9 cellular contexts compared by ENCODE assay signal in the genomic region with DNA sequence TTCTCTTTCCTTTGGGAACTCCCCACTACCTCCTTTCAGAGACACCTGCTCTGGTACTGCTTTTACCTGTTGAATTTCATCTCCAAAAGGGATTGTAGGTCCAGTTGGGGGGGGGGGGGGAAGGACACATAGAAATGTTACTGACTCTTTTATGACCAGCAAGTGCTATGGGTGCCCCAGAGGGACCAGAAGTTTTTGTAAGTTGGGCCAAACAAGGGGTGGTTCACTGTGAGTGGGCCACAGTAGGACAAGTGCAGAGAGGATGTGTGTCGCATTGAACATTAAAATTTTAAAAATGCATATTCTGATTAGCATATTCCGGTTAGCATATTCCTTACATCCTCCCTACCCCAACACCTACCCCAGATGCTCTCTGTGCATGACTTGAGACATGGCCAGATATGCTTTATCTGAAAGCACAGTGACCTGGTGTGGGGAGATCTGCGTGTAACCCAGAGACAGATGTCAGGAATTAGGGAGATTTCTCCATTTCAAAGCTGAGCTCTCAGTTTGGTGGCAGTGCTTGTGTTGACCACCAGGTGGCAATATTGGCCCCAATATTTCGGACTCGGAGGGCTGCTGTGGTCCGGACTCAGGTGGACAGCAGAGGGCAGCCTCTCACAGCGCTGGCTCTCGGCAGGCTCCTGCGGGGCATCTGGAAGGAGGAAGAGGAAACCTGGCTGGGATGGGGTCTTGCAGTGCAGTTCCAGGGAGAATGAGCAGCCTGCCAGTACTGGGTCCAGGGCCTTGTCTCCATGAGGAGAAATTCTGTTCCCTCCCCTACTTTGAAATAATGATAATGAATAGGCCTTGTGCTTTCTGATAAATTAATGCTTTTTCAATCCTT. TPM values are rescaled to one million over a fixed set of nuclear protein-coding genes. Genes with fewer than 3 reads are reported as not detected.
DNase-seq lines count a peak whose midpoint lies in the region; TF ChIP-seq lines count a peak whose summit lies in the region.
"Had no signal": no experiment of that assay in that cellular context is flagged by ENCODE, and none has a peak within 500 bp of the region (broad histone marks: within the 10 kb centered on the region; RNA-seq: fewer than 3 reads in every experiment).

No MANE protein-coding gene starts in this region.

- peaks cover 3% of the 10 kb centered on the region; the same call in 1 of the 2 replicates for H3K27me3 ChIP-seq in SJCRH30
- H3K27me3 ChIP-seq in neutrophil = no peaks in the 10 kb centered on the region

- H3K9me3 ChIP-seq in SJCRH30 (replicated peaks) (no peaks in the 10 kb centered on the region), neutrophil (no peaks in the 10 kb centered on the region)

- H3K27ac ChIP-seq in SJCRH30 (no peak overlapping the region), neutrophil (peak overlapping the region; percentile 90)

- H3K36me3 ChIP-seq in SJCRH30 = no peaks in the 10 kb centered on the region
- H3K36me3 ChIP-seq in neutrophil = no peaks in the 10 kb centered on the region

- H3K4me1 ChIP-seq in SJCRH30 (peaks cover 6% of the 10 kb centered on the region), neutrophil (ENCODE audit: control insufficient read depth in 1 of 2, insufficient read depth in 1 of 2, low read depth in 1 of 2, low read length in 1 of 2) (peaks cover 53 to 61% of the 10 kb centered on the region in 2 experiments)

- DNase-seq in Daoy (ENCODE audit: low read depth) = peak; percentile 94
- peak; percentile 73 for DNase-seq in HCEC 1CT
- peak; percentile 53 for DNase-seq in NCI-H1048 (lab: John Stamatoyannopoulos, UW)
- peak; percentile 85 to 94 for DNase-seq in SJCRH30
- peak; percentile 73 for DNase-seq in activated gamma-delta T cell treated with Interleukin-2 at 50 U/mL for 16 hours
- DNase-seq in foreskin fibroblast = peak; percentile 74 to 93
- DNase-seq in superior temporal gyrus (ENCODE audit: extremely low spot score) = peak; percentile 96

- no peak overlapping the region for H3K4me3 ChIP-seq in SJCRH30
- no peak overlapping the region for H3K4me3 ChIP-seq in foreskin fibroblast (ENCODE audit: low read depth in 1 of 2, low read length in 2 of 2)
- H3K4me3 ChIP-seq in neutrophil (ENCODE audit: low read depth in 1 of 2, low read length in 1 of 2) = peak overlapping the region; percentile 60 to 61

- peak; percentile 100 for TF ChIP-seq CTCF in foreskin fibroblast (IDR thresholded peaks at IDR 0.05; ENCODE audit: low read depth, low read length)
- TF ChIP-seq CTCF in neutrophil (IDR thresholded peaks at IDR 0.05) = peak; percentile 99

RNA-seq across cellular contexts. Expression of a gene that starts 1.6 kb away (rescaled TPM):
- total RNA-seq in Daoy (2014; rRNA removed; shearing (Covaris generic)) = not detected in 2 replicates
- total RNA-seq in SJCRH30 (2014; rRNA removed; shearing (Covaris generic)) = not detected in 2 replicates

RNA-seq across cellular contexts. Expression of a gene that starts 15.8 kb away (rescaled TPM):
- not detected in 2 replicates for total RNA-seq in Daoy (2014; rRNA removed; shearing (Covaris generic))
- not detected in 2 replicates for total RNA-seq in SJCRH30 (2014; rRNA removed; shearing (Covaris generic))
- total RNA-seq: skeletal muscle tissue had no signal

RNA-seq across cellular contexts. Expression of a gene that starts 25.3 kb away (rescaled TPM):
- 66.5 and 80.1 TPM in 2 replicates for total RNA-seq in Daoy (2014; rRNA removed; shearing (Covaris generic))
- 43.6 and 46.0 TPM in 2 replicates for total RNA-seq in SJCRH30 (2014; rRNA removed; shearing (Covaris generic))

RNA-seq across cellular contexts. Expression of a gene that starts 25.7 kb away (rescaled TPM):
- total RNA-seq in Daoy (2014; rRNA removed; shearing (Covaris generic)) = 62.3 and 79.3 TPM in 2 replicates
- 143 and 164 TPM in 2 replicates for total RNA-seq in SJCRH30 (2014; rRNA removed; shearing (Covaris generic))

Comparison
In these comparisons a context has a peak if more than half of its experiments do, and no peak if none do; other contexts are left out.
1. H3K4me3 ChIP-seq: peak in neutrophil (2 of 2); none in SJCRH30 (single experiment) and foreskin fibroblast (0 of 2).
2. Peak in every context shown above with its lines, with median percentiles within 50 percentile points of each other: DNase-seq.